8 cellular contexts compared by ENCODE assay signal in the genomic region with DNA sequence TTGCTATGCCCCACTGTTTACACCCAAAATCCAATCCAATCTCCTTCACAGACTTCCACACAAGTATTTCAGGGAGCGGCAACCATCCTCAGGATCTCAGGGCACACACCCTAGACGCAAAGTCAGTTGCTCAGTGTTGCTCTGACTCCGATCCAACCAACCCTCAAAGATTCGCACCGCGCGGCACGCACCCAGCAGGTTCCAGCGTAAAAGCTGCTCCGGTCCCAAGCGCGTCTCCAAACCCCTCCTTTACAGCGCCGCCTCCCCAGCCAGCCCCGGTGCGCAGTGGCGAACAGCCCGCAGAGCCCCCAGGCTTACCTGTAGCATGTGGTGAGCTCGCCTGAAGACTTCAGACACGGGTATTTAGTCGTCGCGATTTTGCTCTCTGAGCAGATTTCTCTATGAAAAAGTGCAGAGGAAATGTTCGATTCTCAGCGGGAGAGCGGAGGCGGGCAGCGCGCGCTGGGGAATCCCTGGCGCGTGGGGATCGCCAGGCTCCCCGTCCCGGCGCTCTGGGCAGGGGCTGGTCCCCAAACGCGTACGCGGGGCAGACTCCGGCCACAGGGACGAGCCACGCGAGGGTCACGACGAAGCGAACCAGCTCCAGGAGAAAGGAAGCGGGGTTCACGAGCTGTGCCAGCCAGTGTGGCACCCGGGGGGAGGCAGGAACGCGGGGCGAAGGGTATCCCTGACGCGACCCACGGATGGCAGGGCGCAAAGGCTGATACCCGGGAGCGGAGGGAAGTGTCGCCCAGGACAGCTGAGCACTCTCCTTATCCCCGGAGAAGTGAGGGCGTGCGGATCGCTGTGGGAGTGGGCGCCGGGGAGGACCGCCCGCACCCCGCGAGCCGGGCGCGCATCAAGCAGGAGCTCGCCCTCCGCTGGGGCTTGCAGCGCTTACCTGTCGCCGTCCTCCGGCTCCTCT.
DNase-seq lines count a peak whose midpoint lies in the region; ATAC-seq lines count a peak whose summit lies in the region.

No MANE protein-coding gene starts in this region.

- no peaks in the 10 kb centered on the region for H3K9me3 ChIP-seq in SK-N-MC (ENCODE audit: low read depth, low read length)

- H3K27ac ChIP-seq in SK-N-MC (no peak overlapping the region), rectal smooth muscle tissue (ENCODE audit: low read depth, low read length) (peak overlapping the region; percentile 83)

- peaks cover 2% of the 10 kb centered on the region for H3K27me3 ChIP-seq in rectal smooth muscle tissue (ENCODE audit: control insufficient read depth, insufficient read depth, low read length)

- peaks cover 23% of the 10 kb centered on the region for H3K4me1 ChIP-seq in rectal smooth muscle tissue (ENCODE audit: control insufficient read depth, insufficient read depth, low read length)

- DNase-seq in AG20443 (ENCODE audit: low spot score) (peak; percentile 60), SK-N-MC (ENCODE audit: low read depth, low spot score) (no peak), glomerular visceral epithelial cell (ENCODE audit: extremely low spot score) (peak; percentile 62), NOMO-1 treated with dmso at 0.1 percent for 144 hours (lab: John Stamatoyannopoulos, UW; ENCODE audit: unreplicated experiment) (no peak), inferior parietal cortex (ENCODE audit: extremely low spot score) (no peak), OCI-M2 (lab: John Stamatoyannopoulos, UW; ENCODE audit: unreplicated experiment) (no peak)

- peak; percentile 58 for ATAC-seq in GM21723 (IDR thresholded peaks at IDR 0.05; ENCODE audit: unreplicated experiment)

- no peaks in the 10 kb centered on the region for H3K36me3 ChIP-seq in SK-N-MC (ENCODE audit: insufficient read depth, low read length)
- H3K36me3 ChIP-seq in rectal smooth muscle tissue (ENCODE audit: control insufficient read depth, insufficient read depth, low read length), result no peaks in the 10 kb centered on the region

- H3K9ac ChIP-seq in SK-N-MC (ENCODE audit: insufficient read length) (no peak overlapping the region), rectal smooth muscle tissue (ENCODE audit: low read length) (peak overlapping the region; percentile 33)

- H3K4me3 ChIP-seq in SK-N-MC, result peak overlapping the region; percentile 57
- peak overlapping the region; percentile 76 for H3K4me3 ChIP-seq in rectal smooth muscle tissue (ENCODE audit: low read length)

Comparison
In these comparisons a context has a peak if more than half of its experiments do, and no peak if none do; other contexts are left out.
1. DNase-seq: peak in AG20443 (single experiment) and glomerular visceral epithelial cell (single experiment); none in SK-N-MC (single experiment), NOMO-1 treated with dmso at 0.1 percent for 144 hours (single experiment), inferior parietal cortex (single experiment) and OCI-M2 (single experiment).